In the genomic region with DNA sequence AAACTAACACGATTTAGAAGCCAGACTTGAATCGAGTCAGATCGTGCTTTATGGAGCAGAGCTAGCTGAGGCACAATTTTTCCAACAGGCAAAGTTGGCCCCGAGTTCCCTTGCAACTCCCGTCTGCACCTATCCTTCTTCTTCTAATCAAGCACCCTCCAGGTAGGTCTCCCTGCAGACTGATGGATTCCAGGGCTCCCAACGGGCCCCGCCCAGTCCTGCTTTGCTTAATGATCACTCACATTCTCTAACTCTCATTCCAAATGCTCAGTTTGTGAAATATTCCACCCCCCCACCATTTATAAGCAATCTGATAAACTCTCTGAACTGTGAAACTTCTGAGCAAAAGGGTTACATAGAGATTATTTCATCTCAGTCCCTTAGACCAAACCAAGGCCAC, we compare ENCODE assay signal across 3 cellular contexts.
"Had no signal": no experiment of that assay in that cellular context is flagged by ENCODE, and none has a peak within 500 bp of the region (broad histone marks: within the 10 kb centered on the region; RNA-seq: fewer than 3 reads in every experiment).

No MANE protein-coding gene starts in this region.

- ATAC-seq: GM12878 had no signal

- DNase-seq: GDM1, GF-D8 had no signal

- H3K4me3 ChIP-seq: GM12878 had no signal
